ENCODE assay signal across 2 cellular contexts in the genomic region with DNA sequence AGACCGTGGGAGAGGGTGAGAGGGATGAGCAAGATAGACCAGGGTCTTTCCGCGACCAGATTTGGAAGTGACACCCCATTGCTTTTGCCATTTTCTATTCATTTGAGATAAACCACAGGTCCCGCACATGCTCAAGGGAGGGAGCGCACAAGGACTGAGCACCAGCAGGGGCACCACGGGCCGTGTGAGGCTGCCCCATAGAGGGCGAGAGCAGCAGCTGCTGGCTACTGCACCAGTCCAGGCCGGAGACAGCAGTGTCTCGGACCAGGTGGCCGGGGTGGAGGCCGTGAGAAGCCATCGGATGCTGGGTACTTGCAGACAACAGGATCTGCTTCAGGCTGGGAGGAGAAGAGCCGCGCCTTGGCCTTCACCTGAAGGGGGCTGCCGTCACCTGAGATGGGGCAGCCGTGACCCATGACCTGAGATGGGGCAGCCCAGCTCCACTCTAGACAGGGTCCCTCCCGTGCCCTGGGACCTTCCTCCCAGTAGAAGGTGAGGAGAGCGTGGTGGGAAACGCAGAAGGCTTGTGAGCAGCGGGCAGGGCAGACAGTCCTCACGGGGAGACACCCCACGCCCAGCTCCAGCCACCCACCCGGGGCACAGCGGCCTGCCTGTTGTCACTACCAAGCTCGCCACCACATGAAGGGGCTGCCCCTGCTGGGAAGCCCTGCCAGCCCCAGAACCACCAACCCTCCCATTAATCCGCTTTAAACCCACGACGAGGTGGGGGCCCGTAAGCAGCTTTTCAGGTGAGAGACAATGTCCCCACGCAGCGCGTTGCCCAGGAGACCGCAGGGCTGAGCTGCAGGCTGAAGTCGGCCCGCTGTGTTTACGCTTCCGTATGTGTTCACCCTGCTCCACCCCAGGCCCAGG.
TF ChIP-seq lines count a peak whose summit lies in the region.

No MANE protein-coding gene starts in this region.

TF ChIP-seq in HEK293, 187 proteins besides CTCF, POLR2A, EP300 and RAD21 (continued from another document):
- TF ChIP-seq MEIS1 (CRISPR knock-in tag; IDR thresholded peaks at IDR 0.05; ENCODE audit: borderline replicate concordance) (no peak), SALL2 (tag by site-specific recombination; IDR thresholded peaks at IDR 0.05; ENCODE audit: borderline replicate concordance) (no peak)
- TF ChIP-seq, protein P1, sequence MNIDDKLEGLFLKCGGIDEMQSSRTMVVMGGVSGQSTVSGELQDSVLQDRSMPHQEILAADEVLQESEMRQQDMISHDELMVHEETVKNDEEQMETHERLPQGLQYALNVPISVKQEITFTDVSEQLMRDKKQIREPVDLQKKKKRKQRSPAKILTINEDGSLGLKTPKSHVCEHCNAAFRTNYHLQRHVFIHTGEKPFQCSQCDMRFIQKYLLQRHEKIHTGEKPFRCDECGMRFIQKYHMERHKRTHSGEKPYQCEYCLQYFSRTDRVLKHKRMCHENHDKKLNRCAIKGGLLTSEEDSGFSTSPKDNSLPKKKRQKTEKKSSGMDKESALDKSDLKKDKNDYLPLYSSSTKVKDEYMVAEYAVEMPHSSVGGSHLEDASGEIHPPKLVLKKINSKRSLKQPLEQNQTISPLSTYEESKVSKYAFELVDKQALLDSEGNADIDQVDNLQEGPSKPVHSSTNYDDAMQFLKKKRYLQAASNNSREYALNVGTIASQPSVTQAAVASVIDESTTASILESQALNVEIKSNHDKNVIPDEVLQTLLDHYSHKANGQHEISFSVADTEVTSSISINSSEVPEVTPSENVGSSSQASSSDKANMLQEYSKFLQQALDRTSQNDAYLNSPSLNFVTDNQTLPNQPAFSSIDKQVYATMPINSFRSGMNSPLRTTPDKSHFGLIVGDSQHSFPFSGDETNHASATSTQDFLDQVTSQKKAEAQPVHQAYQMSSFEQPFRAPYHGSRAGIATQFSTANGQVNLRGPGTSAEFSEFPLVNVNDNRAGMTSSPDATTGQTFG (tag by site-specific recombination; IDR thresholded peaks at IDR 0.05; ENCODE audit: borderline replicate concordance) = no peak

TF ChIP-seq in GM12878, 131 proteins besides CTCF, POLR2A, EP300 and RAD21 (continued from another document):
- TF ChIP-seq FOXM1 (IDR thresholded peaks at IDR 0.05; ENCODE audit: low read depth, low read length) (no peak), YY1 (IDR thresholded peaks at IDR 0.05; ENCODE audit: low read depth, low read length) (no peak), EZH2 (IDR thresholded peaks at IDR 0.05; ENCODE audit: borderline replicate concordance, control insufficient read depth, low read depth, low read length) (no peak), RAD51 (IDR thresholded peaks at IDR 0.05) (no peak), MEF2B (IDR thresholded peaks at IDR 0.05; ENCODE audit: partially characterized antibody, poor library complexity, severe bottlenecking) (no peak), IKZF1 (conservative IDR thresholded peaks at IDR 0.05) (no peak), TCF12 (IDR thresholded peaks at IDR 0.05; ENCODE audit: low read depth, low read length) (no peak), RFX5 (IDR thresholded peaks at IDR 0.05; ENCODE audit: low read depth, low read length) (no peak), CBX3 (IDR thresholded peaks at IDR 0.05; ENCODE audit: borderline replicate concordance, low read depth) (no peak), ZNF207 (IDR thresholded peaks at IDR 0.05; ENCODE audit: borderline replicate concordance) (no peak), FOS (IDR thresholded peaks at IDR 0.05; ENCODE audit: borderline replicate concordance, extremely low read depth, insufficient read length) (no peak), POLR2AphosphoS5 (IDR thresholded peaks at IDR 0.05; ENCODE audit: low read length) (no peak)
- TF ChIP-seq, protein P2, sequence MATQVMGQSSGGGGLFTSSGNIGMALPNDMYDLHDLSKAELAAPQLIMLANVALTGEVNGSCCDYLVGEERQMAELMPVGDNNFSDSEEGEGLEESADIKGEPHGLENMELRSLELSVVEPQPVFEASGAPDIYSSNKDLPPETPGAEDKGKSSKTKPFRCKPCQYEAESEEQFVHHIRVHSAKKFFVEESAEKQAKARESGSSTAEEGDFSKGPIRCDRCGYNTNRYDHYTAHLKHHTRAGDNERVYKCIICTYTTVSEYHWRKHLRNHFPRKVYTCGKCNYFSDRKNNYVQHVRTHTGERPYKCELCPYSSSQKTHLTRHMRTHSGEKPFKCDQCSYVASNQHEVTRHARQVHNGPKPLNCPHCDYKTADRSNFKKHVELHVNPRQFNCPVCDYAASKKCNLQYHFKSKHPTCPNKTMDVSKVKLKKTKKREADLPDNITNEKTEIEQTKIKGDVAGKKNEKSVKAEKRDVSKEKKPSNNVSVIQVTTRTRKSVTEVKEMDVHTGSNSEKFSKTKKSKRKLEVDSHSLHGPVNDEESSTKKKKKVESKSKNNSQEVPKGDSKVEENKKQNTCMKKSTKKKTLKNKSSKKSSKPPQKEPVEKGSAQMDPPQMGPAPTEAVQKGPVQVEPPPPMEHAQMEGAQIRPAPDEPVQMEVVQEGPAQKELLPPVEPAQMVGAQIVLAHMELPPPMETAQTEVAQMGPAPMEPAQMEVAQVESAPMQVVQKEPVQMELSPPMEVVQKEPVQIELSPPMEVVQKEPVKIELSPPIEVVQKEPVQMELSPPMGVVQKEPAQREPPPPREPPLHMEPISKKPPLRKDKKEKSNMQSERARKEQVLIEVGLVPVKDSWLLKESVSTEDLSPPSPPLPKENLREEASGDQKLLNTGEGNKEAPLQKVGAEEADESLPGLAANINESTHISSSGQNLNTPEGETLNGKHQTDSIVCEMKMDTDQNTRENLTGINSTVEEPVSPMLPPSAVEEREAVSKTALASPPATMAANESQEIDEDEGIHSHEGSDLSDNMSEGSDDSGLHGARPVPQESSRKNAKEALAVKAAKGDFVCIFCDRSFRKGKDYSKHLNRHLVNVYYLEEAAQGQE (IDR thresholded peaks at IDR 0.05; ENCODE audit: low read depth, low read length) = no peak
- TF ChIP-seq, protein P3, sequence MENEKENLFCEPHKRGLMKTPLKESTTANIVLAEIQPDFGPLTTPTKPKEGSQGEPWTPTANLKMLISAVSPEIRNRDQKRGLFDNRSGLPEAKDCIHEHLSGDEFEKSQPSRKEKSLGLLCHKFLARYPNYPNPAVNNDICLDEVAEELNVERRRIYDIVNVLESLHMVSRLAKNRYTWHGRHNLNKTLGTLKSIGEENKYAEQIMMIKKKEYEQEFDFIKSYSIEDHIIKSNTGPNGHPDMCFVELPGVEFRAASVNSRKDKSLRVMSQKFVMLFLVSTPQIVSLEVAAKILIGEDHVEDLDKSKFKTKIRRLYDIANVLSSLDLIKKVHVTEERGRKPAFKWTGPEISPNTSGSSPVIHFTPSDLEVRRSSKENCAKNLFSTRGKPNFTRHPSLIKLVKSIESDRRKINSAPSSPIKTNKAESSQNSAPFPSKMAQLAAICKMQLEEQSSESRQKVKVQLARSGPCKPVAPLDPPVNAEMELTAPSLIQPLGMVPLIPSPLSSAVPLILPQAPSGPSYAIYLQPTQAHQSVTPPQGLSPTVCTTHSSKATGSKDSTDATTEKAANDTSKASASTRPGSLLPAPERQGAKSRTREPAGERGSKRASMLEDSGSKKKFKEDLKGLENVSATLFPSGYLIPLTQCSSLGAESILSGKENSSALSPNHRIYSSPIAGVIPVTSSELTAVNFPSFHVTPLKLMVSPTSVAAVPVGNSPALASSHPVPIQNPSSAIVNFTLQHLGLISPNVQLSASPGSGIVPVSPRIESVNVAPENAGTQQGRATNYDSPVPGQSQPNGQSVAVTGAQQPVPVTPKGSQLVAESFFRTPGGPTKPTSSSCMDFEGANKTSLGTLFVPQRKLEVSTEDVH (IDR thresholded peaks at IDR 0.05; ENCODE audit: low read depth, partially characterized antibody) = no peak
